In the genomic region with DNA sequence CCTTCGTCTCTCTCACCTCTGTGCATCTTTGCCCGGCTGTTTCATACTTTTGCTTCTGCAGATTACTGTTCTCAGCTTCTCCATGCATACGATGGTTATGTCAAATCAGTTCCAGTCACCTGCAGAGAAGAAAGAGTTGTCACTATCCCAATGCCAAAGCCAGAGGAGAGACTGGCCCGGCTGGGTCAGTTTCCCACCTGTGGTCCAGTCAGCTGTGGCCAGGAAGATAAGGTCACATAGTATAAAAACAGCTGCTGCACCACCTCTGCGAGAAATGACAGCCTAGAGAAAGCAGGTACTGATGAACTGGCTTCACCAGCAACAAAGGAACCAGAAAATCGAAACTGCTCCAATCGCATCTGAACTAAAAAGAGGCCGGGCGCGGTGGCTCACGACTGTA, we compare ENCODE assay signal across 19 cellular contexts.
"Had no signal": no experiment of that assay in that cellular context is flagged by ENCODE, and none has a peak within 500 bp of the region (broad histone marks: within the 10 kb centered on the region; RNA-seq: fewer than 3 reads in every experiment).

No MANE protein-coding gene starts in this region.

- H3K9me3 ChIP-seq: gastrocnemius medialis, left ventricle myocardium inferior, mucosa of descending colon, right lobe of liver, thoracic aorta, uterus had no signal

- H3K4me1 ChIP-seq: gastrocnemius medialis, right lobe of liver, uterus had no signal

- H3K27me3 ChIP-seq: gastrocnemius medialis, right lobe of liver, uterus had no signal

- H3K27ac ChIP-seq: gastrocnemius medialis, right lobe of liver, thoracic aorta, uterus, VCaP had no signal

- DNase-seq: activated CD4-positive, alpha-beta T cell treated with anti-CD3 and anti-CD28 coated beads for 4 hours; activated CD4-positive, alpha-beta T cell treated with anti-CD3 and anti-CD28 coated beads, Interleukin-2, amount 50 U/mL, for 4 hours; activated gamma-delta T cell treated with Interleukin-2 at 50 U/mL for 16 hours; activated naive CD8-positive, alpha-beta T cell treated with anti-CD3 and anti-CD28 coated beads, Interleukin-2, amount 50 U/mL, for 24 hours; activated T-cell treated with anti-CD3 and anti-CD28 coated beads for 4 hours; dermis blood vessel endothelial cell; effector CD8-positive, alpha-beta T cell; gastrocnemius medialis; glutamatergic neuron; islet precursor cell; left ventricle myocardium inferior; mucosa of descending colon; stimulated activated CD4-positive, alpha-beta T cell treated with anti-CD3 and anti-CD28 coated beads, Interleukin-12 subunit alpha, Interleukin-12 subunit beta, amount 100 ng/mL, for 4 hours; stimulated activated CD4-positive, alpha-beta T cell treated with anti-CD3 and anti-CD28 coated beads, Interleukin-4, amount 100 ng/mL, for 1 hour; uterus had no signal

- H3K36me3 ChIP-seq: gastrocnemius medialis, left ventricle myocardium inferior, right lobe of liver, thoracic aorta, uterus had no signal

- H3K4me3 ChIP-seq: gastrocnemius medialis, left ventricle myocardium inferior, lung, mucosa of descending colon, right lobe of liver, thoracic aorta, uterus had no signal

- ATAC-seq: activated naive CD8-positive, alpha-beta T cell treated with anti-CD3 and anti-CD28 coated beads, Interleukin-2, amount 50 U/mL, for 24 hours; gastrocnemius medialis; mucosa of descending colon; right lobe of liver had no signal
